8 cellular contexts compared by ENCODE assay signal in genomic region chr1:171485375-171486047, GRCh38. TPM values are rescaled to one million over a fixed set of nuclear protein-coding genes. Genes with fewer than 3 reads are reported as not detected.
A peak's percentile ranks its signal among the peaks of the same experiment; 100 is the strongest.
DNase-seq lines count a peak whose midpoint lies in the region; ATAC-seq, FAIRE-seq and TF ChIP-seq lines count a peak whose summit lies in the region.

Gene PRRC2C, plus strand, starts transcription at chr1:171485530. Its CDS starts 26,559 bp downstream, at chr1:171512089.

- H3K36me3 ChIP-seq in H1 (ENCODE audit: control insufficient read depth in 2 of 4, insufficient read depth in 4 of 4, low read length in 3 of 4) (no peaks in the 10 kb centered on the region; a peak in 1 of 8 replicates), mesenchymal stem cell (ENCODE audit: control insufficient read depth in 1 of 2, insufficient read depth in 2 of 2, low read depth in 1 of 2, low read length in 2 of 2) (peaks cover 0 to 6% of the 10 kb centered on the region in 2 experiments)

- H3K27me3 ChIP-seq in H1 (replicated peaks in 1 of 4; ENCODE audit: control insufficient read depth in 3 of 4, extremely low read depth in 1 of 4, insufficient read depth in 3 of 4, low read length in 3 of 4) (no peaks in the 10 kb centered on the region), mesenchymal stem cell (ENCODE audit: control insufficient read depth in 1 of 2, insufficient read depth in 1 of 2, low read length in 2 of 2) (no peaks in the 10 kb centered on the region)

- H2BK20ac ChIP-seq in H1 (ENCODE audit: low read length): no peak within 1 kb of the TSS

- H2BK120ac ChIP-seq in H1 (replicated peaks; ENCODE audit: low read depth, low read length): peak within 1 kb of the TSS; percentile 13
- H2BK120ac ChIP-seq in mesenchymal stem cell (ENCODE audit: low read depth, low read length): peak within 1 kb of the TSS; percentile 84

- peak within 1 kb of the TSS; percentile 69 to 92 (median 86) for H3K4me3 ChIP-seq in H1 (ENCODE audit: extremely low read depth in 1 of 4, insufficient read depth in 2 of 4, low read depth in 3 of 4, low read length in 4 of 4)
- peak within 1 kb of the TSS; percentile 93 to 95 for H3K4me3 ChIP-seq in mesenchymal stem cell (ENCODE audit: insufficient read depth in 1 of 2, low read depth in 1 of 2, low read length in 2 of 2)

- peak in 1 of 2 experiments; percentile 46; a peak in 1 of 3 replicates for TF ChIP-seq EP300 in H1 (IDR thresholded peaks at IDR 0.05; ENCODE audit: borderline replicate concordance in 1 of 2, low read depth in 2 of 2, low read length in 2 of 2)

- H3K9ac ChIP-seq in H1 (replicated peaks in 1 of 4; ENCODE audit: extremely low read depth in 1 of 4, low read depth in 3 of 4, low read length in 3 of 4): peak within 1 kb of the TSS; percentile 90 to 99 (median 96)
- peak within 1 kb of the TSS; percentile 100 for H3K9ac ChIP-seq in mesenchymal stem cell (ENCODE audit: low read length)

- H4K5ac ChIP-seq in H1 (ENCODE audit: insufficient read length, low read depth, low read length): peak within 1 kb of the TSS; percentile 84

- H3K4me2 ChIP-seq in H1 (ENCODE audit: insufficient read depth in 1 of 2, low read depth in 2 of 2, low read length in 2 of 2): peak within 1 kb of the TSS; percentile 27 to 75
- peak within 1 kb of the TSS; percentile 57 for H3K4me2 ChIP-seq in mesenchymal stem cell (ENCODE audit: low read length, poor library complexity, severe bottlenecking)

- H3K79me1 ChIP-seq in H1 (ENCODE audit: low read depth, low read length) (no peaks in the 10 kb centered on the region), mesenchymal stem cell (replicated peaks; ENCODE audit: low read length, poor library complexity, severe bottlenecking) (no peaks in the 10 kb centered on the region)

- CTCF ChIA-PET in H1 (lab: Charles Lee; ENCODE audit: partially characterized antibody): interaction anchor here (0.6 to 2.6 kb wide), 30 partner anchors 9 to 518 kb away, joined by 3 to 18 read pairs (median 4); no protein-coding TSS in a partner anchor

- H3K23ac ChIP-seq in H1 (ENCODE audit: insufficient read length): no peak within 1 kb of the TSS
- H3K23ac ChIP-seq in mesenchymal stem cell (ENCODE audit: low read length in 2 of 2): peak within 1 kb of the TSS; percentile 72 to 90

- peak; percentile 98 for DNase-seq in COLO668 (lab: John Stamatoyannopoulos, UW; ENCODE audit: unreplicated experiment)
- DNase-seq in HT-29 (ENCODE audit: low spot score): peak; percentile 96
- peak; percentile 94 to 96 for DNase-seq in NOMO-1 (lab: John Stamatoyannopoulos, UW; ENCODE audit: unreplicated experiment in 2 of 2)
- DNase-seq in activated CD8-positive, alpha-beta memory T cell treated with anti-CD3 and anti-CD28 coated beads for 48 hours (ENCODE audit: low read depth in 2 of 3, low spot score in 2 of 3): peak; percentile 58 to 80 (median 76)
- DNase-seq in H1 (ENCODE audit: low read depth in 1 of 2, low spot score in 2 of 2): peak; percentile 86 to 94
- peak; percentile 98 for DNase-seq in mesenchymal stem cell
- DNase-seq in stimulated activated CD8-positive, alpha-beta memory T cell treated with anti-CD3 and anti-CD28 coated beads, Interleukin-15, amount 100 ng/mL, for 1 hour (ENCODE audit: low read depth): peak; percentile 87

- peak within 1 kb of the TSS; percentile 93 for H3K56ac ChIP-seq in H1 (replicated peaks; ENCODE audit: insufficient read length, low read depth, low read length)

- H4K8ac ChIP-seq in H1 (ENCODE audit: extremely low read depth, insufficient read depth, low read length) (peak within 1 kb of the TSS; percentile 99), mesenchymal stem cell (ENCODE audit: low read length) (peak within 1 kb of the TSS; percentile 79)

- H3K14ac ChIP-seq in H1 (ENCODE audit: insufficient read length): no peak within 1 kb of the TSS
- H3K14ac ChIP-seq in mesenchymal stem cell (ENCODE audit: low read length in 2 of 2): peak within 1 kb of the TSS in 1 of 2 experiments; percentile 86

- H2AFZ ChIP-seq in H1 (ENCODE audit: low read length) (peak within 1 kb of the TSS; percentile 97), mesenchymal stem cell (ENCODE audit: low read depth, low read length) (peak within 1 kb of the TSS; percentile 20)

- ATAC-seq in GM19468 (IDR thresholded peaks at IDR 0.05; ENCODE audit: extremely low read depth, unreplicated experiment): peak; percentile 99

- FAIRE-seq in H1 (lab: Jason Lieb, UNC): peak; percentile 92

- TF ChIP-seq CTCF in H1 (IDR thresholded peaks at IDR 0.05; ENCODE audit: control extremely low read depth in 1 of 3, insufficient read depth in 1 of 3, low read depth in 1 of 3, low read length in 3 of 3): peak; percentile 69 to 87 (median 70)

- no peak within 1 kb of the TSS for H2BK15ac ChIP-seq in H1 (ENCODE audit: low read length)
- peak within 1 kb of the TSS; percentile 30 for H2BK15ac ChIP-seq in mesenchymal stem cell (ENCODE audit: low read depth, poor library complexity, severe bottlenecking)

- H3K4ac ChIP-seq in H1 (replicated peaks; ENCODE audit: insufficient read length, low read depth, low read length) (peak within 1 kb of the TSS; percentile 87), mesenchymal stem cell (ENCODE audit: low read depth in 1 of 2, low read length in 2 of 2) (peak within 1 kb of the TSS; percentile 82 to 96)

- peak within 1 kb of the TSS; percentile 55; the same call in 1 of the 2 replicates for H2AK5ac ChIP-seq in H1 (ENCODE audit: low read depth, low read length)
- H2AK5ac ChIP-seq in mesenchymal stem cell (ENCODE audit: low read length, severe bottlenecking): peak within 1 kb of the TSS; percentile 36

- H3K27ac ChIP-seq in H1 (ENCODE audit: low read depth, low read length) (peak within 1 kb of the TSS; percentile 96), mesenchymal stem cell (ENCODE audit: low read length, poor library complexity, severe bottlenecking) (peak within 1 kb of the TSS; percentile 94)

- peak within 1 kb of the TSS; percentile 91 for H2BK5ac ChIP-seq in H1 (ENCODE audit: low read depth, low read length)
- peak within 1 kb of the TSS; percentile 45 for H2BK5ac ChIP-seq in mesenchymal stem cell (ENCODE audit: low read depth, low read length, poor library complexity, severe bottlenecking)

- peak; percentile 75 to 80 for TF ChIP-seq RAD21 in H1 (IDR thresholded peaks at IDR 0.05 in 1 of 2, conservative IDR thresholded peaks at IDR 0.05 in 1 of 2; ENCODE audit: low read depth in 2 of 2, low read length in 2 of 2)

- peaks cover 5% of the 10 kb centered on the region; the same call in 1 of the 2 replicates for H3K23me2 ChIP-seq in H1 (ENCODE audit: low read depth, low read length)

- H2BK12ac ChIP-seq in H1 (ENCODE audit: low read depth, low read length) (peak within 1 kb of the TSS; percentile 22; the same call in 1 of the 2 replicates), mesenchymal stem cell (ENCODE audit: low read length in 2 of 2) (peak within 1 kb of the TSS in 1 of 2 experiments; percentile 10)

- peaks cover 42 to 51% of the 10 kb centered on the region in 2 experiments for H3K79me2 ChIP-seq in H1 (ENCODE audit: control insufficient read depth in 1 of 2, insufficient read depth in 2 of 2, low read length in 2 of 2)

- peaks cover 0 to 4% (median 0%) of the 10 kb centered on the region in 4 experiments; a peak in 2 of 7 replicates for H3K4me1 ChIP-seq in H1 (replicated peaks in 1 of 4; ENCODE audit: control insufficient read depth in 3 of 4, insufficient read depth in 4 of 4, low read length in 3 of 4)
- H3K4me1 ChIP-seq in mesenchymal stem cell (ENCODE audit: control insufficient read depth, insufficient read depth, low read depth, low read length): no peaks in the 10 kb centered on the region

- 2% methylated on average over 49 of the region's 50 CpGs; no CpG with 5 or more reads in 1 of the 2 experiments for WGBS in H1 (ENCODE audit: extremely low coverage in 1 of 2, insufficient coverage in 1 of 2, insufficient read length in 1 of 2, insufficient replicate concordance in 2 of 2, low coverage in 1 of 2, low lambda C conversion rate in 2 of 2, missing lambda C conversion rate in 1 of 2), 2 experiments
- WGBS in mesenchymal stem cell: under 1% methylated on average over 50 of the region's 50 CpGs

- H4K20me1 ChIP-seq in H1 (replicated peaks in 1 of 2; ENCODE audit: control insufficient read depth in 1 of 2, insufficient read depth in 2 of 2, low read length in 2 of 2): peaks cover 2 to 32% of the 10 kb centered on the region in 2 experiments

- H3K9me3 ChIP-seq in H1 (ENCODE audit: insufficient read depth in 2 of 2, low read depth in 1 of 2, low read length in 1 of 2) (no peaks in the 10 kb centered on the region), mesenchymal stem cell (ENCODE audit: control insufficient read depth, low read length) (no peaks in the 10 kb centered on the region)

- POLR2A ChIA-PET in H1 (lab: Charles Lee; ENCODE audit: partially characterized antibody): interaction anchor here (0.7 to 4.0 kb wide), 12 partner anchors 9 to 169 kb away, joined by 3 to 27 read pairs (median 5); no protein-coding TSS in a partner anchor

- peak within 1 kb of the TSS; percentile 81 for H3K18ac ChIP-seq in H1 (ENCODE audit: extremely low read depth, low read length)
- H3K18ac ChIP-seq in mesenchymal stem cell (ENCODE audit: low read depth in 1 of 2, low read length in 2 of 2): peak within 1 kb of the TSS; percentile 95 to 96

- peak; percentile 78 to 88 for TF ChIP-seq POLR2A in H1 (IDR thresholded peaks at IDR 0.05; ENCODE audit: control extremely low read depth in 1 of 2, low read depth in 2 of 2, low read length in 2 of 2)

- H4K91ac ChIP-seq in H1 (replicated peaks; ENCODE audit: insufficient read length, low read length): peak within 1 kb of the TSS; percentile 63
- peak within 1 kb of the TSS; percentile 95 for H4K91ac ChIP-seq in mesenchymal stem cell (ENCODE audit: low read length)

TF ChIP-seq in H1, 55 proteins besides CTCF, POLR2A, EP300 and RAD21 (continues in another document):
- TF ChIP-seq CEBPB (IDR thresholded peaks at IDR 0.05; ENCODE audit: low read depth, low read length): no peak
- TF ChIP-seq NANOG (IDR thresholded peaks at IDR 0.05; ENCODE audit: insufficient read depth, low read depth, low read length, poor library complexity, severe bottlenecking): peak; percentile 43
- peak; percentile 92 for TF ChIP-seq CREB1 (IDR thresholded peaks at IDR 0.05)

RNA-seq across cellular contexts. Expression of gene PRRC2C, which starts in this region (rescaled TPM):
- total RNA-seq in HT-29 (2014; rRNA removed; shearing (Covaris generic)): 41.8 and 45.1 TPM in 2 replicates
- total RNA-seq in H1 (2021; fragmentation: NEBNext Ultra II Directional; extraction: Animal tissue kit (Norgen Biotek cat#: 25700)): 264 and 274 TPM in 2 replicates
- polyA plus RNA-seq in H1 (2011; rRNA removed): 89.6 and 125 TPM in 2 replicates
- polyA plus RNA-seq in H1 (2011; cell fraction: cytosol; rRNA removed): 88.6 TPM
- polyA plus RNA-seq in H1 (2011; cell fraction: nucleus; rRNA removed): 148 TPM
- polyA plus RNA-seq in H1 (2012, experiment 1 of 2): 119 to 144 TPM (median 134 TPM) in 4 replicates
- polyA plus RNA-seq in H1 (2012, experiment 2 of 2): 6.6 TPM
- 202 TPM for polyA plus RNA-seq in H1 (2013, experiment 1 of 2)
- polyA plus RNA-seq in H1 (2013, experiment 2 of 2): 198 TPM
- 133 and 204 TPM in 2 replicates for polyA minus RNA-seq in H1 (2011; rRNA and poly(A)+ RNA removed)
- 134 TPM for polyA minus RNA-seq in H1 (2011; cell fraction: cytosol; rRNA and poly(A)+ RNA removed)
- 200 TPM for polyA minus RNA-seq in H1 (2011; cell fraction: nucleus; rRNA and poly(A)+ RNA removed)
- 83.1 TPM for polyA plus RNA-seq in mesenchymal stem cell (2013, experiment 1 of 2)
- polyA plus RNA-seq in mesenchymal stem cell (2013, experiment 2 of 2): 74.6 TPM

Comparison
In these comparisons a context has a peak if more than half of its experiments do, and no peak if none do; other contexts are left out.
1. Peak in every context shown above with its lines: DNase-seq, ATAC-seq, H3K4me3 ChIP-seq and H3K27ac ChIP-seq.